1 cellular context compared by ENCODE assay signal in the genomic region with DNA sequence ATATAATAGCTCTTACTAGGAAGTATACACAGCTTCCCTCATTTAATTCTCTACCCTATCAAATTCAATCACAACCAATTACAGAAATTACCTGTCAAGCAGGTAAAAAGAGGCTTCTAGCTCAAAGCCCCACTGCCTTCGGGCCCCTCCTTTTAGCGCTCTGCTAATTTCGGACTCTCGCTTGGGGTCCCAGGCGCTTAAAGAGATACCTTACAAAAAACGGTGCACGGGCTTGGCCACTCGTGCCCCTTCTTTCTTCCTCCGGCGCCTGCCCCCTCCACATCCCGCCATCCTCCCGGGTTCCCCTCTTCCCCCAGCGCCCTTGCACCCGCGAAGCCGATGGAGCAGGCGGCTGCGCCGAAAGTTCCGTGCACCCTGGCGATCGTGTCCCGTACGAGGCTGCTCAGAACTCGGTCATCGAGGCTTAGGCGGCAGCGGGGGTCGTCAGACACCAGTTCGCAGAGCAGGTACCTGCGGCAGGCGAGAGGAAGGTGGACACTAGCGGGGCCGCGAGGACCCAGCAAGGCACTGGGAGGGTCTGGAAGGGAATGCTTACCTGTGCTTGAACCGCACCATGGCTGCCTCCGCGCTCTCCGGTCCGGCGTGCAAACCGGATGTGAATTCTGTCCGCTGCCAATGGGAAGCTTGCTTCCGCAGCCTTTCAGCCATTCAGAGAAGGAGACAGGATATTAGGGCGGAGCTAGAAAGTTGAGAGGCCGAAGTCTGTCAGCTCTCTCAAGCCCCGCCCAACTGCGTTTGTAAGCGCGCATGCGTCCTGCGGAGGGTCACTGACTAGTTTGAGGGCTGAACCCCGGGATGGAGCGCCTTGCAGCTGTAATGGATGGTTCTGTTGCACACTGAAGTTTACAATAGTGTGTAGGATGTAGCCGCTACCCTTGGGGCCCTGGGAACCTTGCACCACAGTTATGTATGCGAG.
TF ChIP-seq lines count a peak whose summit lies in the region.

A gene with protein sequence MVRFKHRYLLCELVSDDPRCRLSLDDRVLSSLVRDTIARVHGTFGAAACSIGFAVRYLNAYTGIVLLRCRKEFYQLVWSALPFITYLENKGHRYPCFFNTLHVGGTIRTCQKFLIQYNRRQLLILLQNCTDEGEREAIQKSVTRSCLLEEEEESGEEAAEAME (minus strand): TSS at position 616 of the 937 bp plus-strand sequence. CDS start 40 bp downstream, at position 576.

TF ChIP-seq in GM12878, 131 proteins besides CTCF, POLR2A, EP300 and RAD21 (continued from another document and continues in another):
- TF ChIP-seq, protein P1, sequence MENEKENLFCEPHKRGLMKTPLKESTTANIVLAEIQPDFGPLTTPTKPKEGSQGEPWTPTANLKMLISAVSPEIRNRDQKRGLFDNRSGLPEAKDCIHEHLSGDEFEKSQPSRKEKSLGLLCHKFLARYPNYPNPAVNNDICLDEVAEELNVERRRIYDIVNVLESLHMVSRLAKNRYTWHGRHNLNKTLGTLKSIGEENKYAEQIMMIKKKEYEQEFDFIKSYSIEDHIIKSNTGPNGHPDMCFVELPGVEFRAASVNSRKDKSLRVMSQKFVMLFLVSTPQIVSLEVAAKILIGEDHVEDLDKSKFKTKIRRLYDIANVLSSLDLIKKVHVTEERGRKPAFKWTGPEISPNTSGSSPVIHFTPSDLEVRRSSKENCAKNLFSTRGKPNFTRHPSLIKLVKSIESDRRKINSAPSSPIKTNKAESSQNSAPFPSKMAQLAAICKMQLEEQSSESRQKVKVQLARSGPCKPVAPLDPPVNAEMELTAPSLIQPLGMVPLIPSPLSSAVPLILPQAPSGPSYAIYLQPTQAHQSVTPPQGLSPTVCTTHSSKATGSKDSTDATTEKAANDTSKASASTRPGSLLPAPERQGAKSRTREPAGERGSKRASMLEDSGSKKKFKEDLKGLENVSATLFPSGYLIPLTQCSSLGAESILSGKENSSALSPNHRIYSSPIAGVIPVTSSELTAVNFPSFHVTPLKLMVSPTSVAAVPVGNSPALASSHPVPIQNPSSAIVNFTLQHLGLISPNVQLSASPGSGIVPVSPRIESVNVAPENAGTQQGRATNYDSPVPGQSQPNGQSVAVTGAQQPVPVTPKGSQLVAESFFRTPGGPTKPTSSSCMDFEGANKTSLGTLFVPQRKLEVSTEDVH (IDR thresholded peaks at IDR 0.05; ENCODE audit: low read depth, partially characterized antibody): peak; percentile 38
- TF ChIP-seq, protein P2, sequence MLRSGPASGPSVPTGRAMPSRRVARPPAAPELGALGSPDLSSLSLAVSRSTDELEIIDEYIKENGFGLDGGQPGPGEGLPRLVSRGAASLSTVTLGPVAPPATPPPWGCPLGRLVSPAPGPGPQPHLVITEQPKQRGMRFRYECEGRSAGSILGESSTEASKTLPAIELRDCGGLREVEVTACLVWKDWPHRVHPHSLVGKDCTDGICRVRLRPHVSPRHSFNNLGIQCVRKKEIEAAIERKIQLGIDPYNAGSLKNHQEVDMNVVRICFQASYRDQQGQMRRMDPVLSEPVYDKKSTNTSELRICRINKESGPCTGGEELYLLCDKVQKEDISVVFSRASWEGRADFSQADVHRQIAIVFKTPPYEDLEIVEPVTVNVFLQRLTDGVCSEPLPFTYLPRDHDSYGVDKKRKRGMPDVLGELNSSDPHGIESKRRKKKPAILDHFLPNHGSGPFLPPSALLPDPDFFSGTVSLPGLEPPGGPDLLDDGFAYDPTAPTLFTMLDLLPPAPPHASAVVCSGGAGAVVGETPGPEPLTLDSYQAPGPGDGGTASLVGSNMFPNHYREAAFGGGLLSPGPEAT (IDR thresholded peaks at IDR 0.05; ENCODE audit: low read depth): peak; percentile 42; the same call in 1 of the 2 replicates
- TF ChIP-seq POLR2AphosphoS5 (IDR thresholded peaks at IDR 0.05; ENCODE audit: low read length) (peak; percentile 93), RUNX3 (IDR thresholded peaks at IDR 0.05; ENCODE audit: low read length) (peak; percentile 64), TAF1 (IDR thresholded peaks at IDR 0.05; ENCODE audit: borderline replicate concordance, low read depth, low read length) (peak; percentile 49; the same call in 1 of the 2 replicates), FOXK2 (IDR thresholded peaks at IDR 0.05) (no peak), SPI1 (IDR thresholded peaks at IDR 0.05; ENCODE audit: borderline replicate concordance, insufficient read depth, low read depth, low read length) (no peak), CBX3 (IDR thresholded peaks at IDR 0.05; ENCODE audit: borderline replicate concordance, low read depth) (no peak), CHD2 (IDR thresholded peaks at IDR 0.05; ENCODE audit: borderline replicate concordance, low read depth, low read length) (peak; percentile 85; the same call in 1 of the 2 replicates), ZNF24 (IDR thresholded peaks at IDR 0.05) (no peak), KLF5 (IDR thresholded peaks at IDR 0.05; ENCODE audit: partially characterized antibody) (no peak), NBN (IDR thresholded peaks at IDR 0.05) (peak; percentile 18), IRF4 (IDR thresholded peaks at IDR 0.05; ENCODE audit: low read depth, low read length) (no peak), BHLHE40 (IDR thresholded peaks at IDR 0.05; ENCODE audit: borderline replicate concordance in 1 of 2, low read depth in 2 of 2, low read length in 1 of 2) (peak in 1 of 2 experiments; percentile 52; a peak in 3 of 4 replicates), BCL11A (IDR thresholded peaks at IDR 0.05; ENCODE audit: low read depth, low read length) (no peak), GABPA (IDR thresholded peaks at IDR 0.05; ENCODE audit: low read depth) (peak; percentile 86), ZNF384 (IDR thresholded peaks at IDR 0.05; ENCODE audit: borderline replicate concordance, low read depth, low read length) (no peak), ZNF274 (IDR thresholded peaks at IDR 0.05; ENCODE audit: insufficient read depth, insufficient read length) (no peak)
- TF ChIP-seq, protein P3, sequence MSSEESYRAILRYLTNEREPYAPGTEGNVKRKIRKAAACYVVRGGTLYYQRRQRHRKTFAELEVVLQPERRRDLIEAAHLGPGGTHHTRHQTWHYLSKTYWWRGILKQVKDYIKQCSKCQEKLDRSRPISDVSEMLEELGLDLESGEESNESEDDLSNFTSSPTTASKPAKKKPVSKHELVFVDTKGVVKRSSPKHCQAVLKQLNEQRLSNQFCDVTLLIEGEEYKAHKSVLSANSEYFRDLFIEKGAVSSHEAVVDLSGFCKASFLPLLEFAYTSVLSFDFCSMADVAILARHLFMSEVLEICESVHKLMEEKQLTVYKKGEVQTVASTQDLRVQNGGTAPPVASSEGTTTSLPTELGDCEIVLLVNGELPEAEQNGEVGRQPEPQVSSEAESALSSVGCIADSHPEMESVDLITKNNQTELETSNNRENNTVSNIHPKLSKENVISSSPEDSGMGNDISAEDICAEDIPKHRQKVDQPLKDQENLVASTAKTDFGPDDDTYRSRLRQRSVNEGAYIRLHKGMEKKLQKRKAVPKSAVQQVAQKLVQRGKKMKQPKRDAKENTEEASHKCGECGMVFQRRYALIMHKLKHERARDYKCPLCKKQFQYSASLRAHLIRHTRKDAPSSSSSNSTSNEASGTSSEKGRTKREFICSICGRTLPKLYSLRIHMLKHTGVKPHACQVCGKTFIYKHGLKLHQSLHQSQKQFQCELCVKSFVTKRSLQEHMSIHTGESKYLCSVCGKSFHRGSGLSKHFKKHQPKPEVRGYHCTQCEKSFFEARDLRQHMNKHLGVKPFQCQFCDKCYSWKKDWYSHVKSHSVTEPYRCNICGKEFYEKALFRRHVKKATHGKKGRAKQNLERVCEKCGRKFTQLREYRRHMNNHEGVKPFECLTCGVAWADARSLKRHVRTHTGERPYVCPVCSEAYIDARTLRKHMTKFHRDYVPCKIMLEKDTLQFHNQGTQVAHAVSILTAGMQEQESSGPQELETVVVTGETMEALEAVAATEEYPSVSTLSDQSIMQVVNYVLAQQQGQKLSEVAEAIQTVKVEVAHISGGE (CRISPR knock-in tag; IDR thresholded peaks at IDR 0.05): 0 out of 2 replicates have a peak, but pooled peaks have one; percentile 15
- TF ChIP-seq, protein P4, sequence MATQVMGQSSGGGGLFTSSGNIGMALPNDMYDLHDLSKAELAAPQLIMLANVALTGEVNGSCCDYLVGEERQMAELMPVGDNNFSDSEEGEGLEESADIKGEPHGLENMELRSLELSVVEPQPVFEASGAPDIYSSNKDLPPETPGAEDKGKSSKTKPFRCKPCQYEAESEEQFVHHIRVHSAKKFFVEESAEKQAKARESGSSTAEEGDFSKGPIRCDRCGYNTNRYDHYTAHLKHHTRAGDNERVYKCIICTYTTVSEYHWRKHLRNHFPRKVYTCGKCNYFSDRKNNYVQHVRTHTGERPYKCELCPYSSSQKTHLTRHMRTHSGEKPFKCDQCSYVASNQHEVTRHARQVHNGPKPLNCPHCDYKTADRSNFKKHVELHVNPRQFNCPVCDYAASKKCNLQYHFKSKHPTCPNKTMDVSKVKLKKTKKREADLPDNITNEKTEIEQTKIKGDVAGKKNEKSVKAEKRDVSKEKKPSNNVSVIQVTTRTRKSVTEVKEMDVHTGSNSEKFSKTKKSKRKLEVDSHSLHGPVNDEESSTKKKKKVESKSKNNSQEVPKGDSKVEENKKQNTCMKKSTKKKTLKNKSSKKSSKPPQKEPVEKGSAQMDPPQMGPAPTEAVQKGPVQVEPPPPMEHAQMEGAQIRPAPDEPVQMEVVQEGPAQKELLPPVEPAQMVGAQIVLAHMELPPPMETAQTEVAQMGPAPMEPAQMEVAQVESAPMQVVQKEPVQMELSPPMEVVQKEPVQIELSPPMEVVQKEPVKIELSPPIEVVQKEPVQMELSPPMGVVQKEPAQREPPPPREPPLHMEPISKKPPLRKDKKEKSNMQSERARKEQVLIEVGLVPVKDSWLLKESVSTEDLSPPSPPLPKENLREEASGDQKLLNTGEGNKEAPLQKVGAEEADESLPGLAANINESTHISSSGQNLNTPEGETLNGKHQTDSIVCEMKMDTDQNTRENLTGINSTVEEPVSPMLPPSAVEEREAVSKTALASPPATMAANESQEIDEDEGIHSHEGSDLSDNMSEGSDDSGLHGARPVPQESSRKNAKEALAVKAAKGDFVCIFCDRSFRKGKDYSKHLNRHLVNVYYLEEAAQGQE (IDR thresholded peaks at IDR 0.05; ENCODE audit: low read depth, low read length): no peak
- TF ChIP-seq, protein P5, sequence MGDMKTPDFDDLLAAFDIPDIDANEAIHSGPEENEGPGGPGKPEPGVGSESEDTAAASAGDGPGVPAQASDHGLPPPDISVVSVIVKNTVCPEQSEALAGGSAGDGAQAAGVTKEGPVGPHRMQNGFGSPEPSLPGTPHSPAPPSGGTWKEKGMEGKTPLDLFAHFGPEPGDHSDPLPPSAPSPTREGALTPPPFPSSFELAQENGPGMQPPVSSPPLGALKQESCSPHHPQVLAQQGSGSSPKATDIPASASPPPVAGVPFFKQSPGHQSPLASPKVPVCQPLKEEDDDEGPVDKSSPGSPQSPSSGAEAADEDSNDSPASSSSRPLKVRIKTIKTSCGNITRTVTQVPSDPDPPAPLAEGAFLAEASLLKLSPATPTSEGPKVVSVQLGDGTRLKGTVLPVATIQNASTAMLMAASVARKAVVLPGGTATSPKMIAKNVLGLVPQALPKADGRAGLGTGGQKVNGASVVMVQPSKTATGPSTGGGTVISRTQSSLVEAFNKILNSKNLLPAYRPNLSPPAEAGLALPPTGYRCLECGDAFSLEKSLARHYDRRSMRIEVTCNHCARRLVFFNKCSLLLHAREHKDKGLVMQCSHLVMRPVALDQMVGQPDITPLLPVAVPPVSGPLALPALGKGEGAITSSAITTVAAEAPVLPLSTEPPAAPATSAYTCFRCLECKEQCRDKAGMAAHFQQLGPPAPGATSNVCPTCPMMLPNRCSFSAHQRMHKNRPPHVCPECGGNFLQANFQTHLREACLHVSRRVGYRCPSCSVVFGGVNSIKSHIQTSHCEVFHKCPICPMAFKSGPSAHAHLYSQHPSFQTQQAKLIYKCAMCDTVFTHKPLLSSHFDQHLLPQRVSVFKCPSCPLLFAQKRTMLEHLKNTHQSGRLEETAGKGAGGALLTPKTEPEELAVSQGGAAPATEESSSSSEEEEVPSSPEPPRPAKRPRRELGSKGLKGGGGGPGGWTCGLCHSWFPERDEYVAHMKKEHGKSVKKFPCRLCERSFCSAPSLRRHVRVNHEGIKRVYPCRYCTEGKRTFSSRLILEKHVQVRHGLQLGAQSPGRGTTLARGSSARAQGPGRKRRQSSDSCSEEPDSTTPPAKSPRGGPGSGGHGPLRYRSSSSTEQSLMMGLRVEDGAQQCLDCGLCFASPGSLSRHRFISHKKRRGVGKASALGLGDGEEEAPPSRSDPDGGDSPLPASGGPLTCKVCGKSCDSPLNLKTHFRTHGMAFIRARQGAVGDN (IDR thresholded peaks at IDR 0.05): peak; percentile 21; the same call in 1 of the 2 replicates
- TF ChIP-seq, protein P6, sequence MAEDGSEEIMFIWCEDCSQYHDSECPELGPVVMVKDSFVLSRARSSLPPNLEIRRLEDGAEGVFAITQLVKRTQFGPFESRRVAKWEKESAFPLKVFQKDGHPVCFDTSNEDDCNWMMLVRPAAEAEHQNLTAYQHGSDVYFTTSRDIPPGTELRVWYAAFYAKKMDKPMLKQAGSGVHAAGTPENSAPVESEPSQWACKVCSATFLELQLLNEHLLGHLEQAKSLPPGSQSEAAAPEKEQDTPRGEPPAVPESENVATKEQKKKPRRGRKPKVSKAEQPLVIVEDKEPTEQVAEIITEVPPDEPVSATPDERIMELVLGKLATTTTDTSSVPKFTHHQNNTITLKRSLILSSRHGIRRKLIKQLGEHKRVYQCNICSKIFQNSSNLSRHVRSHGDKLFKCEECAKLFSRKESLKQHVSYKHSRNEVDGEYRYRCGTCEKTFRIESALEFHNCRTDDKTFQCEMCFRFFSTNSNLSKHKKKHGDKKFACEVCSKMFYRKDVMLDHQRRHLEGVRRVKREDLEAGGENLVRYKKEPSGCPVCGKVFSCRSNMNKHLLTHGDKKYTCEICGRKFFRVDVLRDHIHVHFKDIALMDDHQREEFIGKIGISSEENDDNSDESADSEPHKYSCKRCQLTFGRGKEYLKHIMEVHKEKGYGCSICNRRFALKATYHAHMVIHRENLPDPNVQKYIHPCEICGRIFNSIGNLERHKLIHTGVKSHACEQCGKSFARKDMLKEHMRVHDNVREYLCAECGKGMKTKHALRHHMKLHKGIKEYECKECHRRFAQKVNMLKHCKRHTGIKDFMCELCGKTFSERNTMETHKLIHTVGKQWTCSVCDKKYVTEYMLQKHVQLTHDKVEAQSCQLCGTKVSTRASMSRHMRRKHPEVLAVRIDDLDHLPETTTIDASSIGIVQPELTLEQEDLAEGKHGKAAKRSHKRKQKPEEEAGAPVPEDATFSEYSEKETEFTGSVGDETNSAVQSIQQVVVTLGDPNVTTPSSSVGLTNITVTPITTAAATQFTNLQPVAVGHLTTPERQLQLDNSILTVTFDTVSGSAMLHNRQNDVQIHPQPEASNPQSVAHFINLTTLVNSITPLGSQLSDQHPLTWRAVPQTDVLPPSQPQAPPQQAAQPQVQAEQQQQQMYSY (CRISPR knock-in tag; IDR thresholded peaks at IDR 0.05): no peak
- TF ChIP-seq, protein P7, sequence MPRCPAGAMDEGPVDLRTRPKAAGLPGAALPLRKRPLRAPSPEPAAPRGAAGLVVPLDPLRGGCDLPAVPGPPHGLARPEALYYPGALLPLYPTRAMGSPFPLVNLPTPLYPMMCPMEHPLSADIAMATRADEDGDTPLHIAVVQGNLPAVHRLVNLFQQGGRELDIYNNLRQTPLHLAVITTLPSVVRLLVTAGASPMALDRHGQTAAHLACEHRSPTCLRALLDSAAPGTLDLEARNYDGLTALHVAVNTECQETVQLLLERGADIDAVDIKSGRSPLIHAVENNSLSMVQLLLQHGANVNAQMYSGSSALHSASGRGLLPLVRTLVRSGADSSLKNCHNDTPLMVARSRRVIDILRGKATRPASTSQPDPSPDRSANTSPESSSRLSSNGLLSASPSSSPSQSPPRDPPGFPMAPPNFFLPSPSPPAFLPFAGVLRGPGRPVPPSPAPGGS (IDR thresholded peaks at IDR 0.05; ENCODE audit: borderline replicate concordance, insufficient read depth, low read depth, low read length, poor library complexity, severe bottlenecking): peak; percentile 25
